8 cellular contexts compared by ENCODE assay signal in the genomic region with DNA sequence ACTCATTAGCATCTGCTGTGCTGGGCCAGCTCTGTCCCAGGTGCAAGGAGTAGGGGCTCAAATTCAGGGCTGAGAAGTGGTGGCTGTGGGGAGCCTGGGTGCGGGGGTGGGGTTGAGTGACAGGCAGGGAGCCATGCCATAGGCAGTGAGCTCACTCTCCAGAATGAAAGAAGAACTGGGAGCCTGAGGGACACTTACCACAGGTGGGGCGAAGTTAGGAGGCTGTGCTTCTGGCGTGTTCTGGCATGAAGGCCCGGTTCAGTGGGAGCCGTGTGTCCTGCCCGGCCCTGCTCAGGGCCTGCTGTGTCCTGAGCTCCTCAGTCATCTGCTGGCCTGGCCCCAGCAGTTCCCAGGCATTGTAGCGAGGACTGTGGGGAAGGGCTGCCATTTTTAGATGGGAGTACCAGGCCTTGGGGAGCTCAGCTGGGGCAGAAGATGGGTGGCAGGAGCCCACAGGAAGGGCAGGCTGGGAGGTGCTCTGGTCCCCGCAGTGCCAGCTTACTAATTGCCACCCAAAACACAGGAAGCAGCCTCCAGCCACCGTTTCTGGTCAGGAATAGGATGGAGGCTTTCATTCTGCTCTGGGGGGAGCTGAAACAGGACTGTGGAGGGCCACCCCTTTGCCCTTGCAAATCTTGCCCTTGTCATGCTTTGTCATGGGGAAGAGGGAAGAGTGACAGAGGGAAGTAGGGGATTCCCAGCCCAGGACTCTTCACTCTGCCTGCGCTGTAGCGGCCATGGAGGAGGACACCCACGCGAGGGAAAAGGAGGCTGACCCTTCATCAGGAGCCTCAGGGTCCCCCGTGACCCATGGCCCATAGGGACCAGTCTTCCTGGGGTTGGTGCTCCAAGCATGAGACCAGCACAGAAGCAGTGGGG.
DNase-seq lines count a peak whose midpoint lies in the region; ATAC-seq and TF ChIP-seq lines count a peak whose summit lies in the region.

No MANE protein-coding gene starts in this region.

- no peak overlapping the region for H4K8ac ChIP-seq in neuronal stem cell (ENCODE audit: low read depth, low read length)

- H3K23ac ChIP-seq in neuronal stem cell (ENCODE audit: low read depth, low read length, poor library complexity) = no peak overlapping the region

- H3K9me3 Mint-ChIP-seq in CD4-positive, alpha-beta T cell = no peaks in the 10 kb centered on the region
- H3K9me3 Mint-ChIP-seq in central memory CD8-positive, alpha-beta T cell = no peaks in the 10 kb centered on the region

- H2BK120ac ChIP-seq in neuronal stem cell (ENCODE audit: low read depth, low read length) = no peak overlapping the region

- peak overlapping the region; percentile 85 for H3K4me3 Mint-ChIP-seq in CD4-positive, alpha-beta T cell
- peak overlapping the region; percentile 68 for H3K4me3 Mint-ChIP-seq in central memory CD8-positive, alpha-beta T cell

- peak overlapping the region; percentile 56 for H3K27ac ChIP-seq in CD4-positive, alpha-beta T cell (ENCODE audit: low read depth, low read length)
- H3K27ac ChIP-seq in neuronal stem cell (replicated peaks; ENCODE audit: low read length) (no peak overlapping the region), WERI-Rb-1 (no peak overlapping the region)

- peak overlapping the region; percentile 41 for H2AK5ac ChIP-seq in neuronal stem cell (ENCODE audit: low read depth, low read length)

- no peak overlapping the region for H2BK15ac ChIP-seq in neuronal stem cell (ENCODE audit: low read length)

- TF ChIP-seq CTCF in CD4-positive, alpha-beta T cell (IDR thresholded peaks at IDR 0.05) = no peak
- TF ChIP-seq CTCF in NB4 (IDR thresholded peaks at IDR 0.05; ENCODE audit: low read depth, low read length) (no peak), WERI-Rb-1 (IDR thresholded peaks at IDR 0.05; ENCODE audit: low read depth, low read length) (no peak)

- peaks cover 9 to 22% of the 10 kb centered on the region in 2 donors for H3K4me1 ChIP-seq in neuronal stem cell (ENCODE audit: control insufficient read depth in 2 of 2, insufficient read depth in 1 of 2, low read depth in 1 of 2, low read length in 2 of 2)

- H3K4me2 ChIP-seq in neuronal stem cell (ENCODE audit: insufficient read depth, low read length, poor library complexity, severe bottlenecking) = no peak overlapping the region

- H2AFZ ChIP-seq in neuronal stem cell (ENCODE audit: low read length) = no peak overlapping the region

- peaks cover 74% of the 10 kb centered on the region for H3K36me3 Mint-ChIP-seq in CD4-positive, alpha-beta T cell (ENCODE audit: low read depth)
- H3K36me3 Mint-ChIP-seq in central memory CD8-positive, alpha-beta T cell (ENCODE audit: insufficient read depth) = peaks cover 65% of the 10 kb centered on the region

- H2BK5ac ChIP-seq in neuronal stem cell (ENCODE audit: low read length) = no peak overlapping the region

- POLR2A ChIA-PET in CD4-positive, alpha-beta T cell (lab: Charles Lee) = interaction anchor here (1.1 to 4.5 kb wide), 6 partner anchors 16 to 72 kb away, joined by 3 to 112 read pairs (median 8); no protein-coding TSS in a partner anchor

- H3K4me1 Mint-ChIP-seq in CD4-positive, alpha-beta T cell (ENCODE audit: low read depth) = peaks cover 68% of the 10 kb centered on the region
- peaks cover 77% of the 10 kb centered on the region for H3K4me1 Mint-ChIP-seq in central memory CD8-positive, alpha-beta T cell

- peaks cover 0 to 9% of the 10 kb centered on the region in 2 donors for H3K36me3 ChIP-seq in neuronal stem cell (replicated peaks in 1 of 2; ENCODE audit: control insufficient read depth in 2 of 2, insufficient read depth in 2 of 2, low read length in 2 of 2)
- no peaks in the 10 kb centered on the region for H3K36me3 ChIP-seq in WERI-Rb-1

- H3K4ac ChIP-seq in neuronal stem cell (ENCODE audit: low read length) = no peak overlapping the region

- no peaks in the 10 kb centered on the region for H3K27me3 Mint-ChIP-seq in CD4-positive, alpha-beta T cell
- H3K27me3 Mint-ChIP-seq in central memory CD8-positive, alpha-beta T cell = no peaks in the 10 kb centered on the region

- intact Hi-C loops in CD4-positive, alpha-beta T cell (cut with DNase I, micrococcal nuclease) = loop anchor here (1.0 to 2.0 kb wide), 2 partner anchors 17 kb away; no protein-coding TSS in a partner anchor

- H3K79me1 ChIP-seq in neuronal stem cell (ENCODE audit: low read depth, low read length) = peaks cover 5% of the 10 kb centered on the region

- no peak overlapping the region for H3K9ac ChIP-seq in neuronal stem cell (ENCODE audit: low read depth, low read length, poor library complexity)

- WGBS in neuronal stem cell (ENCODE audit: extremely low coverage in 2 of 2, insufficient read length in 2 of 2, insufficient replicate concordance in 1 of 2), 2 donors = no CpG with 5 or more reads among the region's 14 CpGs

- no peak overlapping the region for H4K91ac ChIP-seq in neuronal stem cell (ENCODE audit: low read depth, low read length, poor library complexity)

- CTCF ChIA-PET in CD4-positive, alpha-beta T cell (lab: Charles Lee) = interaction anchor here (0.7 to 3.4 kb wide), 4 partner anchors 12 to 29 kb away, joined by 3 to 24 read pairs (median 9); no protein-coding TSS in a partner anchor

- H3K27me3 ChIP-seq in CD4-positive, alpha-beta T cell (ENCODE audit: control insufficient read depth, insufficient read depth, low read length) = no peaks in the 10 kb centered on the region
- H3K27me3 ChIP-seq in neuronal stem cell (ENCODE audit: control insufficient read depth in 3 of 3, insufficient read depth in 3 of 3, low read depth in 1 of 3, low read length in 3 of 3) (peaks cover 0 to 6% (median 0%) of the 10 kb centered on the region in 3 experiments), WERI-Rb-1 (ENCODE audit: insufficient read depth, low read depth, severe bottlenecking) (no peaks in the 10 kb centered on the region)

- H3K14ac ChIP-seq in neuronal stem cell (ENCODE audit: low read length) = no peak overlapping the region

- ATAC-seq in CD4-positive, alpha-beta T cell (ENCODE audit: poor library complexity) = no peak
- ATAC-seq in GM21576 (IDR thresholded peaks at IDR 0.05; ENCODE audit: unreplicated experiment) = peak; percentile 21
- no peak for ATAC-seq in central memory CD8-positive, alpha-beta T cell (replicated peaks; ENCODE audit: extremely low read depth, poor library complexity, severe bottlenecking)

- H2BK12ac ChIP-seq in neuronal stem cell (ENCODE audit: low read length) = no peak overlapping the region

- H3K18ac ChIP-seq in neuronal stem cell (ENCODE audit: low read length) = peak overlapping the region; percentile 55

- TF ChIP-seq POLR2A in NB4 (IDR thresholded peaks at IDR 0.05; ENCODE audit: extremely low read depth, insufficient read length) = no peak

- peak overlapping the region; percentile 84 for H3K27ac Mint-ChIP-seq in CD4-positive, alpha-beta T cell
- peak overlapping the region; percentile 73 for H3K27ac Mint-ChIP-seq in central memory CD8-positive, alpha-beta T cell (ENCODE audit: low read depth)

- no peaks in the 10 kb centered on the region for H3K9me3 ChIP-seq in CD4-positive, alpha-beta T cell (ENCODE audit: control insufficient read depth, low read length)
- H3K9me3 ChIP-seq in neuronal stem cell (replicated peaks in 1 of 2; ENCODE audit: control insufficient read depth in 2 of 2, insufficient read depth in 1 of 2, low read depth in 1 of 2, low read length in 2 of 2) = peaks cover 0 to 7% of the 10 kb centered on the region in 2 donors
- no peaks in the 10 kb centered on the region for H3K9me3 ChIP-seq in WERI-Rb-1 (ENCODE audit: severe bottlenecking)

- no peak for DNase-seq in CD4-positive, alpha-beta T cell
- DNase-seq in NB4 (ENCODE audit: low read depth) = peak; percentile 72
- DNase-seq in central memory CD8-positive, alpha-beta T cell (ENCODE audit: low spot score in 2 of 2) = no peak
- no peak for DNase-seq in neuronal stem cell (ENCODE audit: low spot score)
- no peak for DNase-seq in LoVo (ENCODE audit: low spot score)
- no peak for DNase-seq in WERI-Rb-1
- DNase-seq in NCI-H146 (lab: John Stamatoyannopoulos, UW) = no peak

- H3K4me3 ChIP-seq in NB4 (ENCODE audit: low read depth, low read length) (peak overlapping the region; percentile 45), neuronal stem cell (ENCODE audit: low read length in 2 of 2) (no peak overlapping the region), WERI-Rb-1 (ENCODE audit: low read depth, low read length) (no peak overlapping the region)
